In genomic region chr5:56681346-56681745, GRCh38 we compare ENCODE assay signal across 20 cellular contexts.
DNase-seq lines count a peak whose midpoint lies in the region; ATAC-seq, FAIRE-seq and TF ChIP-seq lines count a peak whose summit lies in the region.
"Had no signal": no experiment of that assay in that cellular context is flagged by ENCODE, and none has a peak within 500 bp of the region (broad histone marks: within the 10 kb centered on the region; RNA-seq: fewer than 3 reads in every experiment).

No MANE protein-coding gene starts in this region.

- no peaks in the 10 kb centered on the region for H3K27me3 Mint-ChIP-seq in type B pancreatic cell
- H3K27me3 Mint-ChIP-seq: stimulated activated naive CD8-positive, alpha-beta T cell treated with anti-CD3 and anti-CD28 coated beads, Interleukin-15, Interleukin-2, amounts not matched to agents 100 ng/mL and 50 ng/mL, for 24 hours had no signal

- H3K4me1 ChIP-seq in H1 (replicated peaks in 1 of 4; ENCODE audit: control insufficient read depth in 3 of 4, insufficient read depth in 4 of 4, low read length in 3 of 4): no peaks in the 10 kb centered on the region; a peak in 1 of 7 replicates

- no peak for TF ChIP-seq POLR2A in H1 (IDR thresholded peaks at IDR 0.05; ENCODE audit: control extremely low read depth in 1 of 2, low read depth in 2 of 2, low read length in 2 of 2)
- no peak for TF ChIP-seq POLR2A in GM18505 (IDR thresholded peaks at IDR 0.05; ENCODE audit: borderline replicate concordance, extremely low read depth, insufficient read depth, insufficient read length)

- H3K27me3 ChIP-seq in H1 (replicated peaks in 1 of 4; ENCODE audit: control insufficient read depth in 3 of 4, extremely low read depth in 1 of 4, insufficient read depth in 3 of 4, low read length in 3 of 4): no peaks in the 10 kb centered on the region
- H3K27me3 ChIP-seq: esophagus squamous epithelium, heart right ventricle, Peyer's patch had no signal

- H3K4me2 ChIP-seq in H1 (ENCODE audit: insufficient read depth in 1 of 2, low read depth in 2 of 2, low read length in 2 of 2): no peak overlapping the region

- H3K4me3 Mint-ChIP-seq in type B pancreatic cell: no peak overlapping the region
- H3K4me3 Mint-ChIP-seq: activated T-helper 1 cell treated with anti-CD3 and anti-CD28 coated beads, Interleukin-12 subunit alpha, Interleukin-12 subunit beta, Interleukin-2, Interleukin-4 antibody, amounts not matched to agents 30 ng/mL and 10 ng/mL and 1 ng/mL, durations not matched to agents 14 hours and 24 hours and 36 hours; nephron progenitor cell; stimulated activated naive CD8-positive, alpha-beta T cell treated with anti-CD3 and anti-CD28 coated beads, Interleukin-15, Interleukin-2, amounts not matched to agents 100 ng/mL and 50 ng/mL, for 24 hours had no signal

- no peak for TF ChIP-seq RAD21 in H1 (IDR thresholded peaks at IDR 0.05 in 1 of 2, conservative IDR thresholded peaks at IDR 0.05 in 1 of 2; ENCODE audit: low read depth in 2 of 2, low read length in 2 of 2)

- no peaks in the 10 kb centered on the region for H3K79me2 ChIP-seq in H1 (ENCODE audit: control insufficient read depth in 1 of 2, insufficient read depth in 2 of 2, low read length in 2 of 2)

- ATAC-seq in GM18505 (IDR thresholded peaks at IDR 0.05; ENCODE audit: unreplicated experiment): no peak
- ATAC-seq: HCT116, heart right ventricle had no signal

- no peak overlapping the region for H3K18ac ChIP-seq in H1 (ENCODE audit: extremely low read depth, low read length)

- H3K36me3 ChIP-seq in H1 (ENCODE audit: control insufficient read depth in 2 of 4, insufficient read depth in 4 of 4, low read length in 3 of 4): no peaks in the 10 kb centered on the region
- H3K36me3 ChIP-seq: esophagus squamous epithelium, heart right ventricle, Peyer's patch, WERI-Rb-1 had no signal

- no peak overlapping the region for H2BK15ac ChIP-seq in H1 (ENCODE audit: low read length)

- H3K27ac ChIP-seq in H1 (ENCODE audit: low read depth, low read length): no peak overlapping the region
- H3K27ac ChIP-seq: esophagus squamous epithelium, heart right ventricle, Peyer's patch, WERI-Rb-1 had no signal

- no peak for FAIRE-seq in H1 (lab: Jason Lieb, UNC)
- FAIRE-seq: islet of Langerhans had no signal

- no peak overlapping the region for H2BK120ac ChIP-seq in H1 (replicated peaks; ENCODE audit: low read depth, low read length)

- no peak overlapping the region for H3K23ac ChIP-seq in H1 (ENCODE audit: insufficient read length)

- H3K4ac ChIP-seq in H1 (replicated peaks; ENCODE audit: insufficient read length, low read depth, low read length): no peak overlapping the region

- no peak overlapping the region for H3K56ac ChIP-seq in H1 (replicated peaks; ENCODE audit: insufficient read length, low read depth, low read length)

- H4K91ac ChIP-seq in H1 (replicated peaks; ENCODE audit: insufficient read length, low read length): no peak overlapping the region

- no peak overlapping the region for H4K5ac ChIP-seq in H1 (ENCODE audit: insufficient read length, low read depth, low read length)

- no peaks in the 10 kb centered on the region for H3K36me3 Mint-ChIP-seq in type B pancreatic cell

- TF ChIP-seq CTCF in H1 (IDR thresholded peaks at IDR 0.05; ENCODE audit: control extremely low read depth in 1 of 3, insufficient read depth in 1 of 3, low read depth in 1 of 3, low read length in 3 of 3): no peak
- no peak for TF ChIP-seq CTCF in type B pancreatic cell (conservative IDR thresholded peaks at IDR 0.05)

- no peak overlapping the region for H2AK5ac ChIP-seq in H1 (ENCODE audit: low read depth, low read length)

- CTCF ChIA-PET in H1 (lab: Charles Lee; ENCODE audit: partially characterized antibody): interaction anchor here (0.6 to 1.3 kb wide), 3 partner anchors 145 to 1342 kb away, joined by 3 to 4 read pairs (median 3); no protein-coding TSS in a partner anchor

- POLR2A ChIA-PET in H1 (lab: Charles Lee; ENCODE audit: partially characterized antibody): no interaction called here

- 0 out of 2 replicates have a peak overlapping the region, but pooled peaks have one; percentile 30 for H2AFZ ChIP-seq in H1 (ENCODE audit: low read length)

- H3K9me3 Mint-ChIP-seq in type B pancreatic cell: peaks cover 13% of the 10 kb centered on the region
- H3K9me3 Mint-ChIP-seq: activated T-helper 1 cell treated with anti-CD3 and anti-CD28 coated beads, Interleukin-12 subunit alpha, Interleukin-12 subunit beta, Interleukin-2, Interleukin-4 antibody, amounts not matched to agents 30 ng/mL and 10 ng/mL and 1 ng/mL, durations not matched to agents 14 hours and 24 hours and 36 hours; nephron progenitor cell; stimulated activated naive CD8-positive, alpha-beta T cell treated with anti-CD3 and anti-CD28 coated beads, Interleukin-15, Interleukin-2, amounts not matched to agents 100 ng/mL and 50 ng/mL, for 24 hours had no signal

- H3K14ac ChIP-seq in H1 (ENCODE audit: insufficient read length): no peak overlapping the region

- H3K23me2 ChIP-seq in H1 (ENCODE audit: low read depth, low read length): no peaks in the 10 kb centered on the region

- H3K79me1 ChIP-seq in H1 (ENCODE audit: low read depth, low read length): no peaks in the 10 kb centered on the region

- no peaks in the 10 kb centered on the region for H4K20me1 ChIP-seq in H1 (replicated peaks in 1 of 2; ENCODE audit: control insufficient read depth in 1 of 2, insufficient read depth in 2 of 2, low read length in 2 of 2)

- no peak overlapping the region for H2BK5ac ChIP-seq in H1 (ENCODE audit: low read depth, low read length)

- H4K8ac ChIP-seq in H1 (ENCODE audit: extremely low read depth, insufficient read depth, low read length): no peak overlapping the region

- no peaks in the 10 kb centered on the region for H3K9me3 ChIP-seq in H1 (ENCODE audit: insufficient read depth in 2 of 2, low read depth in 1 of 2, low read length in 1 of 2)
- H3K9me3 ChIP-seq: esophagus squamous epithelium, heart right ventricle, Peyer's patch had no signal

- H2BK20ac ChIP-seq in H1 (ENCODE audit: low read length): no peak overlapping the region

- H3K4me1 Mint-ChIP-seq in type B pancreatic cell (ENCODE audit: unreplicated experiment): peaks cover 26% of the 10 kb centered on the region

- WGBS in H1 (ENCODE audit: extremely low coverage in 1 of 2, insufficient coverage in 1 of 2, insufficient read length in 1 of 2, insufficient replicate concordance in 2 of 2, low coverage in 1 of 2, low lambda C conversion rate in 2 of 2, missing lambda C conversion rate in 1 of 2), 2 experiments: 73% methylated on average over 1 of the region's 1 CpG; no CpG with 5 or more reads in 1 of the 2 experiments

- H3K9ac ChIP-seq in H1 (replicated peaks in 1 of 4; ENCODE audit: extremely low read depth in 1 of 4, low read depth in 3 of 4, low read length in 3 of 4): no peak overlapping the region

- TF ChIP-seq EP300 in H1 (IDR thresholded peaks at IDR 0.05; ENCODE audit: borderline replicate concordance in 1 of 2, low read depth in 2 of 2, low read length in 2 of 2): no peak

- peak overlapping the region; percentile 11 for H3K27ac Mint-ChIP-seq in type B pancreatic cell
- H3K27ac Mint-ChIP-seq: activated T-helper 1 cell treated with anti-CD3 and anti-CD28 coated beads, Interleukin-12 subunit alpha, Interleukin-12 subunit beta, Interleukin-2, Interleukin-4 antibody, amounts not matched to agents 30 ng/mL and 10 ng/mL and 1 ng/mL, durations not matched to agents 14 hours and 24 hours and 36 hours; nephron progenitor cell; stimulated activated naive CD8-positive, alpha-beta T cell treated with anti-CD3 and anti-CD28 coated beads, Interleukin-15, Interleukin-2, amounts not matched to agents 100 ng/mL and 50 ng/mL, for 24 hours had no signal

- H3K4me3 ChIP-seq in H1 (ENCODE audit: extremely low read depth in 1 of 4, insufficient read depth in 2 of 4, low read depth in 3 of 4, low read length in 4 of 4): no peak overlapping the region
- H3K4me3 ChIP-seq: esophagus squamous epithelium, heart right ventricle, Peyer's patch had no signal

- H2BK12ac ChIP-seq in H1 (ENCODE audit: low read depth, low read length): no peak overlapping the region

- DNase-seq in activated gamma-delta T cell treated with Interleukin-2 at 50 U/mL for 16 hours (peak; percentile 26), activated gamma-delta T cell (lab: John Stamatoyannopoulos, UW) (no peak), NCI-H69 (lab: John Stamatoyannopoulos, UW) (peak; percentile 16), H1 (ENCODE audit: low read depth in 1 of 2, low spot score in 2 of 2) (no peak), type B pancreatic cell (ENCODE audit: extremely low spot score, unreplicated experiment) (no peak)
- DNase-seq in activated T-cell treated with anti-CD3 and anti-CD28 coated beads, Interleukin-2, amount 50 U/mL, for 1 hour: no peak
- DNase-seq in stimulated activated CD4-positive, alpha-beta T cell treated with anti-CD3 and anti-CD28 coated beads, Interleukin-2, amount 100 ng/mL, for 48 hours: no peak
- DNase-seq: anterior cingulate cortex, esophagus squamous epithelium, heart right ventricle, NCI-H187 treated with DMSO at 0.1 percent for 48 hours, NCI-H526 treated with DMSO at 0.1 percent for 48 hours, nephron progenitor cell, Peyer's patch, WERI-Rb-1 had no signal

TF ChIP-seq in H1, 55 proteins besides CTCF, POLR2A, EP300 and RAD21:
- TF ChIP-seq BRCA1 (IDR thresholded peaks at IDR 0.05; ENCODE audit: low read depth, low read length) (no peak), SRF (IDR thresholded peaks at IDR 0.05; ENCODE audit: low read depth, low read length) (no peak), RBBP5 (IDR thresholded peaks at IDR 0.05; ENCODE audit: borderline replicate concordance, low read depth, low read length) (no peak), SIRT6 (IDR thresholded peaks at IDR 0.05; ENCODE audit: low read length) (no peak), KDM5A (IDR thresholded peaks at IDR 0.05; ENCODE audit: low read length) (no peak), SP4 (IDR thresholded peaks at IDR 0.05; ENCODE audit: low read length) (no peak), PHF8 (conservative IDR thresholded peaks at IDR 0.05; ENCODE audit: low read depth, low read length) (no peak), JUN (IDR thresholded peaks at IDR 0.05; ENCODE audit: low read depth, low read length) (no peak), POLR2AphosphoS5 (IDR thresholded peaks at IDR 0.05; ENCODE audit: low read depth, low read length) (no peak), EGR1 (IDR thresholded peaks at IDR 0.05; ENCODE audit: borderline replicate concordance, low read depth, low read length) (no peak), SUZ12 (IDR thresholded peaks at IDR 0.05; ENCODE audit: low read length) (no peak), ASH2L (IDR thresholded peaks at IDR 0.05; ENCODE audit: low read length) (no peak)

Comparison
In these comparisons a context has a peak if more than half of its experiments do, and no peak if none do; other contexts are left out.
1. DNase-seq: peak in activated gamma-delta T cell treated with Interleukin-2 at 50 U/mL for 16 hours (single experiment) and NCI-H69 (single experiment); none in activated gamma-delta T cell (single experiment), H1 (0 of 2), type B pancreatic cell (single experiment), activated T-cell treated with anti-CD3 and anti-CD28 coated beads, Interleukin-2, amount 50 U/mL, for 1 hour (single experiment) and stimulated activated CD4-positive, alpha-beta T cell treated with anti-CD3 and anti-CD28 coated beads, Interleukin-2, amount 100 ng/mL, for 48 hours (0 of 2).